In the genomic region with DNA sequence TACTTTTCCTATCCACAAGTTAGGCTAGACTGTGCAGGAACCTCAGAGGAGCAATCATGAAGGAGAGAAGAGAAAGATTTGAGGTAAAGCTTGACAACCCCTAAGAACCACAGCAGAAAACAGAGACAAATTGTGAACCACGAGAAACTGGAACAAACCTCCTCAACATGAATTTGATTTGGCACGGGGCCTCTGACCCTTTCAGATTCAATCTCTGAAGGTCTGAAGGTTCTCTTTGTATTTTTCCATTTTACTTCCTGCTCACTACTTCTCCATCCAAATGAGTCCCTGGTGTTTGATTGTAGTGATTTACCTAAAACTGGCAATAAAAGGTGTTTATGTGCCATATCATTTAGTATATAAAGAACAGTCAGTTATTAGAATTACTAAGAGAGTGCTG, we compare ENCODE assay signal across 21 cellular contexts.
DNase-seq lines count a peak whose midpoint lies in the region; ATAC-seq, FAIRE-seq and TF ChIP-seq lines count a peak whose summit lies in the region.
"Had no signal": no experiment of that assay in that cellular context is flagged by ENCODE, and none has a peak within 500 bp of the region (broad histone marks: within the 10 kb centered on the region; RNA-seq: fewer than 3 reads in every experiment).

No MANE protein-coding gene starts in this region.

- H3K9me3 ChIP-seq in Panc1 (ENCODE audit: control insufficient read depth, insufficient read depth, low read depth, low read length): no peaks in the 10 kb centered on the region
- no peaks in the 10 kb centered on the region for H3K9me3 ChIP-seq in suprapubic skin
- H3K9me3 ChIP-seq: Peyer's patch, SJSA1 had no signal

- no peak for TF ChIP-seq EP300 in suprapubic skin (IDR thresholded peaks at IDR 0.05)

- H3K4me3 ChIP-seq in Panc1 (ENCODE audit: low read depth in 2 of 2, low read length in 2 of 2): no peak overlapping the region
- no peak overlapping the region for H3K4me3 ChIP-seq in suprapubic skin
- H3K4me3 ChIP-seq: Peyer's patch, SJSA1 had no signal

- in situ Hi-C loops in Panc1 (cut with HindIII; ENCODE audit: low pct_unique_long_range_greater_than_20kb, low sequenced_read_pairs): no loop called here

- no peaks in the 10 kb centered on the region for H3K36me3 ChIP-seq in Panc1 (ENCODE audit: control insufficient read depth, insufficient read depth, low read length)
- no peaks in the 10 kb centered on the region for H3K36me3 ChIP-seq in suprapubic skin
- H3K36me3 ChIP-seq: Peyer's patch, SJSA1 had no signal

- 62% methylated on average over 2 of the region's 2 CpGs for WGBS in suprapubic skin

- CTCF ChIA-PET in Panc1 (lab: Charles Lee): no interaction called here

- POLR2A ChIA-PET in Panc1 (lab: Charles Lee): no interaction called here

- intact Hi-C loops in Panc1 (cut with micrococcal nuclease; ENCODE audit: unreplicated experiment): no loop called here

- H3K27me3 ChIP-seq in Panc1 (ENCODE audit: control insufficient read depth, insufficient read depth, low read length) (no peaks in the 10 kb centered on the region), suprapubic skin (no peaks in the 10 kb centered on the region)
- H3K27me3 ChIP-seq: Peyer's patch, SJSA1 had no signal

- no peaks in the 10 kb centered on the region for H3K4me1 ChIP-seq in Panc1 (ENCODE audit: control insufficient read depth, insufficient read depth, low read length)
- H3K4me1 ChIP-seq in suprapubic skin: peaks cover 30% of the 10 kb centered on the region
- H3K4me1 ChIP-seq: Peyer's patch, SJSA1 had no signal

- no peak for TF ChIP-seq POLR2A in suprapubic skin (IDR thresholded peaks at IDR 0.05)

- DNase-seq in NCI-H2196 (lab: John Stamatoyannopoulos, UW; ENCODE audit: unreplicated experiment) (peak; percentile 12), Panc1 (ENCODE audit: low read depth, low spot score) (no peak), suprapubic skin (ENCODE audit: low spot score in 2 of 2) (no peak), NK-92 (lab: John Stamatoyannopoulos, UW; ENCODE audit: unreplicated experiment) (no peak), NCI-H146 (lab: John Stamatoyannopoulos, UW) (no peak)
- DNase-seq: CD4-positive, CD25-positive, alpha-beta regulatory T cell; DND-41; KG1; NCI-H1105; NCI-H1694; NCI-H2107; NCI-H2227 treated with DMSO at 0.1 percent for 48 hours; NCI-H510A; Peyer's patch had no signal

- peak; percentile 66 for FAIRE-seq in islet of Langerhans (lab: Jason Lieb, UNC)
- FAIRE-seq: GM12892, GM18507, H1 had no signal

- H3K27ac ChIP-seq in Panc1 (ENCODE audit: low read length) (peak overlapping the region; percentile 50; the same call in 1 of the 2 replicates), suprapubic skin (peak overlapping the region; percentile 80)
- H3K27ac ChIP-seq: Peyer's patch, SJSA1 had no signal

- BruUV-seq in Panc1 (replicated peaks; lab: Mats Ljungman, UMichigan): no TSS peak

- no peak for ATAC-seq in Panc1
- no peak for ATAC-seq in GM21825 (IDR thresholded peaks at IDR 0.05; ENCODE audit: unreplicated experiment)
- ATAC-seq: HCT116 had no signal

- TF ChIP-seq CTCF in Panc1 (IDR thresholded peaks at IDR 0.05) (no peak), suprapubic skin (IDR thresholded peaks at IDR 0.05) (no peak)
